ENCODE assay signal across 8 cellular contexts in the genomic region with DNA sequence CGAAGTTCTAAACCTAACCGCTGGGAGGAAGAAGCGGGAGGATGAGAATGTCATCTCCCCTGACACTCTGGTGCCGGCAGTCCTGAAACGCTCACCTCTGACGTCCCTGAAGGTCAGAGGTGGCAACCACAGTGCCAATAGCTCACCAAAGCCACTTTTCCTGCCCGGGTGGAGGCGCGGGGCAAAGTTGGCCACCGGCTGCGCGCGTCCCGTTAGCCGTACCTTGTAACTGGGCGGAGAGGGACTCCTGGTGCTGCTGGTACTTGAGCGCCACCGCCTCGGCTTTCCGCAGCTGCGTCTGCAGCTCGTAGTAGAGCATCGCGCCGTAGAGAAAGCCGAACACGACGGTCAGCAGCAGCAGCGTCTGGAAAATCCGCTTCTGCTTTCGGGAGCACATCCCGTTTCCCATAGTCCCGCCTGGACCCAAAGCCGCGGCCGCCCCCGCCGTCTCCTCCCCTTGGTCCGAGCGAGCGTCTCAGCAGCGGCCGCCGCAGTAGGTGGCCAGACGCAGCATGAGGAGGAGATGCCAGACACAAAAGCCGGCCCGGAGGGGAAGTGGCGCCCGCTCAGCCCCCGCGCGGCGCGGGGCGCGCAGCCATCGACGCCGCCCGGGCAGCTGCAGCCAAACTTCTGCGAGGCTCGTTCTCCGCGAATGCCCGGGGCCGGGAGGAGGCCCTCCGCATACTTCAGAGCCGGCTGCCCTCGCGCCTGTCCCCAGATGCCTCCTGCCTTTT. TPM values are rescaled to one million over a fixed set of nuclear protein-coding genes. Genes with fewer than 3 reads are reported as not detected.
DNase-seq lines count a peak whose midpoint lies in the region; ATAC-seq and TF ChIP-seq lines count a peak whose summit lies in the region.

No MANE protein-coding gene starts in this region.

- H3K9ac ChIP-seq in neural cell (ENCODE audit: low read length) = peak overlapping the region; percentile 59

- H3K9me3 ChIP-seq in neural cell (ENCODE audit: low read length) (no peaks in the 10 kb centered on the region), transverse colon (no peaks in the 10 kb centered on the region)

- H3K36me3 ChIP-seq in neural cell (ENCODE audit: insufficient read depth, low read length) (no peaks in the 10 kb centered on the region), transverse colon (no peaks in the 10 kb centered on the region)

- H4K20me1 ChIP-seq in neural cell (ENCODE audit: insufficient read depth) = no peaks in the 10 kb centered on the region

- TF ChIP-seq RAD21 in neural cell (conservative IDR thresholded peaks at IDR 0.05) = no peak

- H3K4me1 ChIP-seq in foreskin keratinocyte (peaks cover 16% of the 10 kb centered on the region), transverse colon (peaks cover 14 to 64% (median 36%) of the 10 kb centered on the region in 4 donors)

- H3K27ac ChIP-seq in foreskin keratinocyte (peak overlapping the region; percentile 64), neural cell (ENCODE audit: low read length) (no peak overlapping the region), transverse colon (peak overlapping the region; percentile 91 to 99 (median 98))

- 0% methylated on average over 41 of the region's 70 CpGs; no CpG with 5 or more reads in 1 of the 2 donors for WGBS in transverse colon (ENCODE audit: low coverage in 1 of 2), 2 donors

- H3K4me3 ChIP-seq in neural cell (ENCODE audit: low read length) (peak overlapping the region; percentile 92), transverse colon (peak overlapping the region; percentile 61 to 85 (median 70))

- ATAC-seq in GM19328 (IDR thresholded peaks at IDR 0.05; ENCODE audit: unreplicated experiment) (peak; percentile 27), HG03354 (IDR thresholded peaks at IDR 0.05; ENCODE audit: poor library complexity, severe bottlenecking, unreplicated experiment) (peak; percentile 54), foreskin keratinocyte (peak; percentile 36)

- H3K27me3 ChIP-seq in foreskin keratinocyte (no peaks in the 10 kb centered on the region), neural cell (ENCODE audit: insufficient read depth, low read depth, low read length) (no peaks in the 10 kb centered on the region), transverse colon (no peaks in the 10 kb centered on the region)

- H3K79me2 ChIP-seq in neural cell (replicated peaks; ENCODE audit: insufficient read depth, low read length) = peaks cover 31% of the 10 kb centered on the region

- no peaks in the 10 kb centered on the region for H3K9me2 ChIP-seq in neural cell (ENCODE audit: insufficient read depth, low read length)

- H2AFZ ChIP-seq in neural cell (ENCODE audit: low read depth, low read length) = peak overlapping the region; percentile 57

- TF ChIP-seq POLR2A in transverse colon (IDR thresholded peaks at IDR 0.05) = no peak

- no peaks in the 10 kb centered on the region for H3F3A ChIP-seq in neural cell (ENCODE audit: insufficient read depth, low read length, poor library complexity, severe bottlenecking)

- intact Hi-C loops in transverse colon (cut with DNase I; ENCODE audit: low total_unique reads) = loop anchor here (10.0 kb wide), 1 partner anchor 70 kb away; no protein-coding TSS in a partner anchor

- TF ChIP-seq CTCF in foreskin keratinocyte (conservative IDR thresholded peaks at IDR 0.05) = peak; percentile 30
- TF ChIP-seq CTCF in neural cell (IDR thresholded peaks at IDR 0.05; ENCODE audit: poor library complexity, severe bottlenecking) = no peak
- TF ChIP-seq CTCF in transverse colon (IDR thresholded peaks at IDR 0.05) = peak; percentile 18 to 69 (median 36)

- peak overlapping the region; percentile 57 for H3K4me2 ChIP-seq in neural cell (ENCODE audit: low read length)

- no peak for TF ChIP-seq EP300 in neural cell (conservative IDR thresholded peaks at IDR 0.05; ENCODE audit: poor library complexity, severe bottlenecking)
- TF ChIP-seq EP300 in transverse colon (IDR thresholded peaks at IDR 0.05; ENCODE audit: low read depth) = no peak

- in situ Hi-C loops in Caki2 (cut with HindIII; ENCODE audit: low pct_unique_long_range_greater_than_20kb, low sequenced_read_pairs) (no loop called here), transverse colon (cut with MboI; ENCODE audit: low pct_ligation_motif_present in 1 of 4, low pct_unique_long_range_greater_than_20kb in 1 of 4, low sequenced_read_pairs in 3 of 4) (no loop called here)

- DNase-seq in Caki2 (ENCODE audit: low read depth) (peak; percentile 86), NCI-H82 treated with DMSO at 0.1 percent for 48 hours (lab: John Stamatoyannopoulos, UW; ENCODE audit: unreplicated experiment) (peak; percentile 31), activated gamma-delta T cell treated with Interleukin-2 at 50 U/mL for 16 hours (peak; percentile 32), foreskin keratinocyte (peak; percentile 51 to 72), transverse colon (peak; percentile 72)

TF ChIP-seq in neural cell, 6 proteins besides CTCF, POLR2A, EP300 and RAD21:
- TF ChIP-seq, protein P1, sequence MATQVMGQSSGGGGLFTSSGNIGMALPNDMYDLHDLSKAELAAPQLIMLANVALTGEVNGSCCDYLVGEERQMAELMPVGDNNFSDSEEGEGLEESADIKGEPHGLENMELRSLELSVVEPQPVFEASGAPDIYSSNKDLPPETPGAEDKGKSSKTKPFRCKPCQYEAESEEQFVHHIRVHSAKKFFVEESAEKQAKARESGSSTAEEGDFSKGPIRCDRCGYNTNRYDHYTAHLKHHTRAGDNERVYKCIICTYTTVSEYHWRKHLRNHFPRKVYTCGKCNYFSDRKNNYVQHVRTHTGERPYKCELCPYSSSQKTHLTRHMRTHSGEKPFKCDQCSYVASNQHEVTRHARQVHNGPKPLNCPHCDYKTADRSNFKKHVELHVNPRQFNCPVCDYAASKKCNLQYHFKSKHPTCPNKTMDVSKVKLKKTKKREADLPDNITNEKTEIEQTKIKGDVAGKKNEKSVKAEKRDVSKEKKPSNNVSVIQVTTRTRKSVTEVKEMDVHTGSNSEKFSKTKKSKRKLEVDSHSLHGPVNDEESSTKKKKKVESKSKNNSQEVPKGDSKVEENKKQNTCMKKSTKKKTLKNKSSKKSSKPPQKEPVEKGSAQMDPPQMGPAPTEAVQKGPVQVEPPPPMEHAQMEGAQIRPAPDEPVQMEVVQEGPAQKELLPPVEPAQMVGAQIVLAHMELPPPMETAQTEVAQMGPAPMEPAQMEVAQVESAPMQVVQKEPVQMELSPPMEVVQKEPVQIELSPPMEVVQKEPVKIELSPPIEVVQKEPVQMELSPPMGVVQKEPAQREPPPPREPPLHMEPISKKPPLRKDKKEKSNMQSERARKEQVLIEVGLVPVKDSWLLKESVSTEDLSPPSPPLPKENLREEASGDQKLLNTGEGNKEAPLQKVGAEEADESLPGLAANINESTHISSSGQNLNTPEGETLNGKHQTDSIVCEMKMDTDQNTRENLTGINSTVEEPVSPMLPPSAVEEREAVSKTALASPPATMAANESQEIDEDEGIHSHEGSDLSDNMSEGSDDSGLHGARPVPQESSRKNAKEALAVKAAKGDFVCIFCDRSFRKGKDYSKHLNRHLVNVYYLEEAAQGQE (IDR thresholded peaks at IDR 0.05; ENCODE audit: borderline replicate concordance) = no peak
- TF ChIP-seq EZH2 (IDR thresholded peaks at IDR 0.05; ENCODE audit: borderline replicate concordance, insufficient read depth, low read length, poor library complexity, severe bottlenecking) = no peak
- TF ChIP-seq TAF1 (IDR thresholded peaks at IDR 0.05; ENCODE audit: low read depth) = no peak
- TF ChIP-seq POLR2AphosphoS5 (IDR thresholded peaks at IDR 0.05) = no peak
- no peak for TF ChIP-seq MXI1 (conservative IDR thresholded peaks at IDR 0.05; ENCODE audit: poor library complexity, severe bottlenecking)
- TF ChIP-seq SMC3 (conservative IDR thresholded peaks at IDR 0.05; ENCODE audit: poor library complexity) = no peak
TF ChIP-seq in neural cell: peak in this region for 0.

RNA-seq across cellular contexts. Expression of gene GOLIM4, which starts 0.7 kb away (rescaled TPM):
- total RNA-seq in Caki2 (2014; rRNA removed; shearing (Covaris generic); ENCODE audit: low replicate concordance) = 18.2 and 22.4 TPM in 2 replicates
- total RNA-seq in foreskin keratinocyte (33.4 and 37.9 TPM in 2 replicates), transverse colon (100 to 1,000 TPM in 2 of 4 donors, 10 to 100 TPM in 2; 87.2 to 120 (median 101) TPM)
- polyA plus RNA-seq in foreskin keratinocyte (7.4 and 8.2 TPM in 2 replicates), neural cell (1.9 and 3.2 TPM in 2 replicates)
- 10.7 and 11.3 TPM in 2 replicates for polyA minus RNA-seq in neural cell

Comparison
In these comparisons a context has a peak if more than half of its experiments do, and no peak if none do; other contexts are left out.
1. DNase-seq: peak in every context shown above with its lines; median percentile 86 in Caki2; 72 in transverse colon; 62 in foreskin keratinocyte; 32 in activated gamma-delta T cell treated with Interleukin-2 at 50 U/mL for 16 hours; 31 in NCI-H82 treated with DMSO at 0.1 percent for 48 hours.